ENCODE assay signal across 9 cellular contexts in the genomic region with DNA sequence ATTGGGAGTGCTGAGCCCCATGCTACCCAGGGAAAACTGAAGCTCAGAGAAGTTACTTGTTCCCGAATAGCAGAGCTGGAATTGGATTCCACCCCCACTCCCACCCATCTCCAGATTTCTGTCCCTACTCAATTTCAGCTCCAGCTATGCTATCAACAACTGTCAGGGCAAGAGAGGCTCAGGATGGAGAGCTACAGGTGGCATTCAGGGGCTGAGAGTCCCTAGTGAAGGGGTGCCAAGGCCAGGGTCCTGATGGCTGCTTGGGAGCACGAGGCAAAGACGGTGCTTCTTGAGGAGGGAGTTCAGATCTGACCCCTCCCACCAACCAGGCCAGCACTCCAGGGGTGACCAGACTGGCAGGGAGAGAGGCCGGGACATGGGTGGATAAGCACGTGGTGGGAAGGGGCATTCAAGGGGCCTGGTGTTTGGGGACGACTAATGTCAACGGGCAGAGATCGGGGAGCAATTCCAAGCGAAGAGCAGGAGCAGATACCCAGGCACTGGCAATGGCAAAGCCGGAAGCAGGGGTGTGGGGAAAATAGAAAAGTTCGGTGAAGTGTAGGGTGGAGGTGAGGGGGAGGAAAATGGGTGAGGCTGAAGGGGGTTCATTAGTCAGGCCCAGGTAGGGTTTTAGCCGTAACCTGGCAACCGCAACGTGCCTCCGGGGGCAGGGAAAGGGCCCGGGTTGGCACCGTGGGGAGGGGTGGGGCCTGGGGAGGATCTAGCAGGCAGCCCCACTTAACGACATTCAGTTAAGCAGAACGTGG. TPM values are rescaled to one million over a fixed set of nuclear protein-coding genes. Genes with fewer than 3 reads are reported as not detected.
DNase-seq lines count a peak whose midpoint lies in the region; TF ChIP-seq lines count a peak whose summit lies in the region.
"Had no signal": no experiment of that assay in that cellular context is flagged by ENCODE, and none has a peak within 500 bp of the region (broad histone marks: within the 10 kb centered on the region; RNA-seq: fewer than 3 reads in every experiment).

No MANE protein-coding gene starts in this region.

- intact Hi-C loops in activated T-helper 1 cell treated with anti-CD3 and anti-CD28 coated beads, Interleukin-12 subunit alpha, Interleukin-12 subunit beta, Interleukin-2, Interleukin-4 antibody, amounts not matched to agents 30 ng/mL and 10 ng/mL and 1 ng/mL, durations not matched to agents 14 hours and 24 hours and 36 hours (cut with micrococcal nuclease) = no loop called here
- intact Hi-C loops in testis (cut with DNase I; ENCODE audit: low total_unique reads) = no loop called here

- peak overlapping the region; percentile 67 for H3K4me3 Mint-ChIP-seq in activated T-helper 1 cell treated with anti-CD3 and anti-CD28 coated beads, Interleukin-12 subunit alpha, Interleukin-12 subunit beta, Interleukin-2, Interleukin-4 antibody, amounts not matched to agents 30 ng/mL and 10 ng/mL and 1 ng/mL, durations not matched to agents 14 hours and 24 hours and 36 hours

- H3K27ac ChIP-seq in iPS-20b (ENCODE audit: low read length) = no peak overlapping the region
- H3K27ac ChIP-seq in testis = no peak overlapping the region

- no peaks in the 10 kb centered on the region for H3K9me3 Mint-ChIP-seq in activated T-helper 1 cell treated with anti-CD3 and anti-CD28 coated beads, Interleukin-12 subunit alpha, Interleukin-12 subunit beta, Interleukin-2, Interleukin-4 antibody, amounts not matched to agents 30 ng/mL and 10 ng/mL and 1 ng/mL, durations not matched to agents 14 hours and 24 hours and 36 hours

- H3K4me3 ChIP-seq in iPS-20b (ENCODE audit: low read length) (peak overlapping the region; percentile 71), testis (peak overlapping the region; percentile 36 to 54)

- DNase-seq in activated gamma-delta T cell treated with Interleukin-2 at 50 U/mL for 16 hours (peak; percentile 31), activated gamma-delta T cell (lab: John Stamatoyannopoulos, UW) (no peak), testis (no peak), NCI-H2107 treated with DMSO at 0.1 percent for 48 hours (lab: John Stamatoyannopoulos, UW; ENCODE audit: unreplicated experiment) (no peak), iPS-NIHi11 (ENCODE audit: low spot score) (no peak), medulla oblongata (ENCODE audit: extremely low spot score) (no peak)
- DNase-seq in activated T-helper 1 cell treated with anti-CD3 and anti-CD28 coated beads, Interleukin-12 subunit alpha, Interleukin-12 subunit beta, Interleukin-2, Interleukin-4 antibody, amounts not matched to agents 30 ng/mL and 10 ng/mL and 1 ng/mL, durations not matched to agents 14 hours and 24 hours and 36 hours (ENCODE audit: low spot score) = no peak

- H3K9ac ChIP-seq in iPS-20b (ENCODE audit: low read depth, low read length) = peak overlapping the region; percentile 48; the same call in 1 of the 2 replicates

- H3K9me3 ChIP-seq in iPS-20b (ENCODE audit: insufficient read depth, low read depth, low read length) (no peaks in the 10 kb centered on the region), testis (no peaks in the 10 kb centered on the region)

- peaks cover 20% of the 10 kb centered on the region for H3K36me3 Mint-ChIP-seq in activated T-helper 1 cell treated with anti-CD3 and anti-CD28 coated beads, Interleukin-12 subunit alpha, Interleukin-12 subunit beta, Interleukin-2, Interleukin-4 antibody, amounts not matched to agents 30 ng/mL and 10 ng/mL and 1 ng/mL, durations not matched to agents 14 hours and 24 hours and 36 hours (ENCODE audit: low read depth)

- no peaks in the 10 kb centered on the region for H3K36me3 ChIP-seq in iPS-20b (ENCODE audit: insufficient read depth, low read depth, low read length)
- H3K36me3 ChIP-seq in testis (ENCODE audit: low read depth, missing control alignments) = no peaks in the 10 kb centered on the region

- peaks cover 2% of the 10 kb centered on the region for H3K27me3 Mint-ChIP-seq in activated T-helper 1 cell treated with anti-CD3 and anti-CD28 coated beads, Interleukin-12 subunit alpha, Interleukin-12 subunit beta, Interleukin-2, Interleukin-4 antibody, amounts not matched to agents 30 ng/mL and 10 ng/mL and 1 ng/mL, durations not matched to agents 14 hours and 24 hours and 36 hours (ENCODE audit: insufficient read depth)

- peak overlapping the region; percentile 56 for H3K27ac Mint-ChIP-seq in activated T-helper 1 cell treated with anti-CD3 and anti-CD28 coated beads, Interleukin-12 subunit alpha, Interleukin-12 subunit beta, Interleukin-2, Interleukin-4 antibody, amounts not matched to agents 30 ng/mL and 10 ng/mL and 1 ng/mL, durations not matched to agents 14 hours and 24 hours and 36 hours

- TF ChIP-seq POLR2A in testis (IDR thresholded peaks at IDR 0.05) = no peak

- 40 to 45% methylated on average over 19 of the region's 19 CpGs for WGBS in testis, 2 donors

- H3K4me1 ChIP-seq in iPS-20b (ENCODE audit: insufficient read depth, low read length) (peaks cover 15% of the 10 kb centered on the region; the same call in 1 of the 2 replicates), testis (peaks cover 17% of the 10 kb centered on the region)

- peaks cover 71% of the 10 kb centered on the region for H3K4me1 Mint-ChIP-seq in activated T-helper 1 cell treated with anti-CD3 and anti-CD28 coated beads, Interleukin-12 subunit alpha, Interleukin-12 subunit beta, Interleukin-2, Interleukin-4 antibody, amounts not matched to agents 30 ng/mL and 10 ng/mL and 1 ng/mL, durations not matched to agents 14 hours and 24 hours and 36 hours (ENCODE audit: low read depth)

- TF ChIP-seq CTCF in testis (IDR thresholded peaks at IDR 0.05) = no peak

- H3K27me3 ChIP-seq in iPS-20b (ENCODE audit: insufficient read depth, low read length) = peaks cover 24% of the 10 kb centered on the region
- no peaks in the 10 kb centered on the region for H3K27me3 ChIP-seq in testis

RNA-seq across cellular contexts. Expression of a gene that starts 4.6 kb away (rescaled TPM):
- total RNA-seq in activated T-helper 1 cell treated with anti-CD3 and anti-CD28 coated beads, Interleukin-12 subunit alpha, Interleukin-12 subunit beta, Interleukin-2, Interleukin-4 antibody, amounts not matched to agents 30 ng/mL and 10 ng/mL and 1 ng/mL, durations not matched to agents 14 hours and 24 hours and 36 hours = 37.8 and 41.3 TPM in 2 replicates
- total RNA-seq in testis = 10 to 100 TPM; 39.2 to 40.5 TPM
- polyA plus RNA-seq in testis (ENCODE audit: insufficient read depth, low read depth, low replicate concordance) = 25.3 TPM

RNA-seq across cellular contexts. Expression of a gene that starts 10.8 kb away (rescaled TPM):
- total RNA-seq in activated T-helper 1 cell treated with anti-CD3 and anti-CD28 coated beads, Interleukin-12 subunit alpha, Interleukin-12 subunit beta, Interleukin-2, Interleukin-4 antibody, amounts not matched to agents 30 ng/mL and 10 ng/mL and 1 ng/mL, durations not matched to agents 14 hours and 24 hours and 36 hours = 108 and 118 TPM in 2 replicates
- 100 to 1,000 TPM; 355 TPM for total RNA-seq in testis
- 254 TPM for polyA plus RNA-seq in testis (ENCODE audit: insufficient read depth, low read depth, low replicate concordance)

RNA-seq across cellular contexts. Expression of a gene that starts 21.9 kb away (rescaled TPM):
- 0.26 TPM in 1 of 2 replicates, not detected in the other for total RNA-seq in activated T-helper 1 cell treated with anti-CD3 and anti-CD28 coated beads, Interleukin-12 subunit alpha, Interleukin-12 subunit beta, Interleukin-2, Interleukin-4 antibody, amounts not matched to agents 30 ng/mL and 10 ng/mL and 1 ng/mL, durations not matched to agents 14 hours and 24 hours and 36 hours
- under 1 TPM in 1 of 2 donors, not detected in 1; 0.19 TPM for total RNA-seq in testis
- polyA plus RNA-seq in testis (ENCODE audit: insufficient read depth, low read depth, low replicate concordance) = not detected
- total RNA-seq: LHCN-M2 had no signal

RNA-seq across cellular contexts. Expression of a gene that starts 38.2 kb away (rescaled TPM):
- total RNA-seq in activated T-helper 1 cell treated with anti-CD3 and anti-CD28 coated beads, Interleukin-12 subunit alpha, Interleukin-12 subunit beta, Interleukin-2, Interleukin-4 antibody, amounts not matched to agents 30 ng/mL and 10 ng/mL and 1 ng/mL, durations not matched to agents 14 hours and 24 hours and 36 hours = not detected in 2 replicates
- total RNA-seq in testis = 10 to 100 TPM; 27.5 to 45.7 TPM
- 7.4 TPM for polyA plus RNA-seq in testis (ENCODE audit: insufficient read depth, low read depth, low replicate concordance)
- total RNA-seq: LHCN-M2 had no signal

RNA-seq across cellular contexts. Expression of a gene that starts 47.1 kb away (rescaled TPM):
- total RNA-seq in activated T-helper 1 cell treated with anti-CD3 and anti-CD28 coated beads, Interleukin-12 subunit alpha, Interleukin-12 subunit beta, Interleukin-2, Interleukin-4 antibody, amounts not matched to agents 30 ng/mL and 10 ng/mL and 1 ng/mL, durations not matched to agents 14 hours and 24 hours and 36 hours = 1.3 and 2.2 TPM in 2 replicates
- 1 to 10 TPM; 5.3 to 5.8 TPM for total RNA-seq in testis
- 4.9 TPM for polyA plus RNA-seq in testis (ENCODE audit: insufficient read depth, low read depth, low replicate concordance)
